ENCODE assay signal across 1 cellular context in the genomic region with DNA sequence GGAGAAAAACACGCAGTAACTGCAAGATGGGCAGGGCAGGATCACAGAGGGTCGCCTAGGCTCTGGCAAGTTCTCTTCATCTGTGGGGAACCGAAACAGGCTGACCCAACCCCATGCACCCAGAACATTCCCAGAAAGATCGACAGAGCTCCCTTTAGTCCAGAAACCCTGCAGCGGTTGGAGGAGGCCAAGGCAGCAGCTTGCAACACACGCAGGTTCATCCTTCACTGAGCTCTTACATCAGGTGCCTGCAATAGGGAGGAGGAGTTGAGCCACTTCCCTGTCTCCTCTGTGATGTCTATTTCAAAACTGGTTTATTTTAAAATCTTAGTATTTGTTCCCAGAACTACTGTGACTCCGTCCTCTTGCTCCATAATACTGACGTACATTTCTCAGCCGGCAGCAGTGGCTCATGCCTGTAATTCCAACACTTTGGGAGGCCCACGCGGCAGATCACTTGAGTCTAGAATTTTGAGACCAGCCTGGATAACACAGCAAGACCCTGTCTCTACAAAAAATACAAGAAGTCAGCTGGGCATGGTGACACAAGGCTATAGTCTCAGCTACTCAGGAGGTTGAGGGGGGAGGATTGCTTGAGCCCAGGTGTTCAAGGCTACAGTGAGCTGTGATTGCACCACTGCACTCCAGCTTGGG.
A peak's percentile ranks its signal among the peaks of the same experiment; 100 is the strongest.
TF ChIP-seq lines count a peak whose summit lies in the region.

No MANE protein-coding gene starts in this region.

TF ChIP-seq in HepG2, 621 proteins besides CTCF, POLR2A, EP300 and RAD21 (continued from another document and continues in another):
- TF ChIP-seq, protein P1, sequence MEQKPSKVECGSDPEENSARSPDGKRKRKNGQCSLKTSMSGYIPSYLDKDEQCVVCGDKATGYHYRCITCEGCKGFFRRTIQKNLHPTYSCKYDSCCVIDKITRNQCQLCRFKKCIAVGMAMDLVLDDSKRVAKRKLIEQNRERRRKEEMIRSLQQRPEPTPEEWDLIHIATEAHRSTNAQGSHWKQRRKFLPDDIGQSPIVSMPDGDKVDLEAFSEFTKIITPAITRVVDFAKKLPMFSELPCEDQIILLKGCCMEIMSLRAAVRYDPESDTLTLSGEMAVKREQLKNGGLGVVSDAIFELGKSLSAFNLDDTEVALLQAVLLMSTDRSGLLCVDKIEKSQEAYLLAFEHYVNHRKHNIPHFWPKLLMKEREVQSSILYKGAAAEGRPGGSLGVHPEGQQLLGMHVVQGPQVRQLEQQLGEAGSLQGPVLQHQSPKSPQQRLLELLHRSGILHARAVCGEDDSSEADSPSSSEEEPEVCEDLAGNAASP (CRISPR knock-in tag; IDR thresholded peaks at IDR 0.05; ENCODE audit: borderline replicate concordance), result no peak
- TF ChIP-seq, protein P2, sequence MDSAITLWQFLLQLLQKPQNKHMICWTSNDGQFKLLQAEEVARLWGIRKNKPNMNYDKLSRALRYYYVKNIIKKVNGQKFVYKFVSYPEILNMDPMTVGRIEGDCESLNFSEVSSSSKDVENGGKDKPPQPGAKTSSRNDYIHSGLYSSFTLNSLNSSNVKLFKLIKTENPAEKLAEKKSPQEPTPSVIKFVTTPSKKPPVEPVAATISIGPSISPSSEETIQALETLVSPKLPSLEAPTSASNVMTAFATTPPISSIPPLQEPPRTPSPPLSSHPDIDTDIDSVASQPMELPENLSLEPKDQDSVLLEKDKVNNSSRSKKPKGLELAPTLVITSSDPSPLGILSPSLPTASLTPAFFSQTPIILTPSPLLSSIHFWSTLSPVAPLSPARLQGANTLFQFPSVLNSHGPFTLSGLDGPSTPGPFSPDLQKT (CRISPR knock-in tag; IDR thresholded peaks at IDR 0.05; ENCODE audit: borderline replicate concordance), result no peak
- TF ChIP-seq ZNF589 (CRISPR knock-in tag; conservative IDR thresholded peaks at IDR 0.05) (no peak), ZNF776 (CRISPR knock-in tag; IDR thresholded peaks at IDR 0.05) (no peak), ZNF282 (IDR thresholded peaks at IDR 0.05; ENCODE audit: partially characterized antibody) (no peak), MZF1 (CRISPR knock-in tag; IDR thresholded peaks at IDR 0.05; ENCODE audit: borderline replicate concordance) (no peak), SMARCC2 (IDR thresholded peaks at IDR 0.05) (no peak), ZNF33A (CRISPR knock-in tag; IDR thresholded peaks at IDR 0.05; ENCODE audit: borderline replicate concordance) (no peak), MXI1 (IDR thresholded peaks at IDR 0.05; ENCODE audit: borderline replicate concordance, low read depth, low read length) (no peak), NKX3-1 (CRISPR knock-in tag; IDR thresholded peaks at IDR 0.05) (no peak), POLR2AphosphoS5 (IDR thresholded peaks at IDR 0.05; ENCODE audit: low read depth, low read length) (no peak), ZNF367 (CRISPR knock-in tag; IDR thresholded peaks at IDR 0.05; ENCODE audit: borderline replicate concordance) (no peak), NCOR1 (IDR thresholded peaks at IDR 0.05; ENCODE audit: borderline replicate concordance, low read length) (peak; percentile 43; the same call in 1 of the 2 replicates), ZBTB1 (CRISPR knock-in tag; IDR thresholded peaks at IDR 0.05; ENCODE audit: borderline replicate concordance) (no peak), GLI4 (CRISPR knock-in tag; IDR thresholded peaks at IDR 0.05; ENCODE audit: borderline replicate concordance) (no peak), KDM3A (CRISPR knock-in tag; IDR thresholded peaks at IDR 0.05; ENCODE audit: low read depth) (no peak), EHMT2 (IDR thresholded peaks at IDR 0.05; ENCODE audit: borderline replicate concordance, low read depth, low read length) (no peak), POLR2G (IDR thresholded peaks at IDR 0.05; ENCODE audit: low read depth, low read length) (no peak), FIP1L1 (IDR thresholded peaks at IDR 0.05; ENCODE audit: borderline replicate concordance, insufficient read depth, low read depth, low read length) (no peak), ZNF562 (CRISPR knock-in tag; IDR thresholded peaks at IDR 0.05; ENCODE audit: borderline replicate concordance) (no peak), ZNF652 (CRISPR knock-in tag; IDR thresholded peaks at IDR 0.05; ENCODE audit: borderline replicate concordance, low read depth) (no peak), SOX6 (IDR thresholded peaks at IDR 0.05) (no peak), SOX6 (CRISPR knock-in tag; IDR thresholded peaks at IDR 0.05) (peak; percentile 18; the same call in 1 of the 2 replicates), BRCA1 (CRISPR knock-in tag; IDR thresholded peaks at IDR 0.05) (no peak), ZNF496 (CRISPR knock-in tag; IDR thresholded peaks at IDR 0.05; ENCODE audit: insufficient replicate concordance) (no peak), POLR2AphosphoS2 (IDR thresholded peaks at IDR 0.05; ENCODE audit: low read depth, low read length) (no peak), MEIS1 (CRISPR knock-in tag; IDR thresholded peaks at IDR 0.05; ENCODE audit: borderline replicate concordance) (no peak), ZSCAN25 (CRISPR knock-in tag; IDR thresholded peaks at IDR 0.05) (no peak)
- TF ChIP-seq, protein P3, sequence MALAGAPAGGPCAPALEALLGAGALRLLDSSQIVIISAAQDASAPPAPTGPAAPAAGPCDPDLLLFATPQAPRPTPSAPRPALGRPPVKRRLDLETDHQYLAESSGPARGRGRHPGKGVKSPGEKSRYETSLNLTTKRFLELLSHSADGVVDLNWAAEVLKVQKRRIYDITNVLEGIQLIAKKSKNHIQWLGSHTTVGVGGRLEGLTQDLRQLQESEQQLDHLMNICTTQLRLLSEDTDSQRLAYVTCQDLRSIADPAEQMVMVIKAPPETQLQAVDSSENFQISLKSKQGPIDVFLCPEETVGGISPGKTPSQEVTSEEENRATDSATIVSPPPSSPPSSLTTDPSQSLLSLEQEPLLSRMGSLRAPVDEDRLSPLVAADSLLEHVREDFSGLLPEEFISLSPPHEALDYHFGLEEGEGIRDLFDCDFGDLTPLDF (CRISPR knock-in tag; IDR thresholded peaks at IDR 0.05), result no peak
- TF ChIP-seq, protein P4, sequence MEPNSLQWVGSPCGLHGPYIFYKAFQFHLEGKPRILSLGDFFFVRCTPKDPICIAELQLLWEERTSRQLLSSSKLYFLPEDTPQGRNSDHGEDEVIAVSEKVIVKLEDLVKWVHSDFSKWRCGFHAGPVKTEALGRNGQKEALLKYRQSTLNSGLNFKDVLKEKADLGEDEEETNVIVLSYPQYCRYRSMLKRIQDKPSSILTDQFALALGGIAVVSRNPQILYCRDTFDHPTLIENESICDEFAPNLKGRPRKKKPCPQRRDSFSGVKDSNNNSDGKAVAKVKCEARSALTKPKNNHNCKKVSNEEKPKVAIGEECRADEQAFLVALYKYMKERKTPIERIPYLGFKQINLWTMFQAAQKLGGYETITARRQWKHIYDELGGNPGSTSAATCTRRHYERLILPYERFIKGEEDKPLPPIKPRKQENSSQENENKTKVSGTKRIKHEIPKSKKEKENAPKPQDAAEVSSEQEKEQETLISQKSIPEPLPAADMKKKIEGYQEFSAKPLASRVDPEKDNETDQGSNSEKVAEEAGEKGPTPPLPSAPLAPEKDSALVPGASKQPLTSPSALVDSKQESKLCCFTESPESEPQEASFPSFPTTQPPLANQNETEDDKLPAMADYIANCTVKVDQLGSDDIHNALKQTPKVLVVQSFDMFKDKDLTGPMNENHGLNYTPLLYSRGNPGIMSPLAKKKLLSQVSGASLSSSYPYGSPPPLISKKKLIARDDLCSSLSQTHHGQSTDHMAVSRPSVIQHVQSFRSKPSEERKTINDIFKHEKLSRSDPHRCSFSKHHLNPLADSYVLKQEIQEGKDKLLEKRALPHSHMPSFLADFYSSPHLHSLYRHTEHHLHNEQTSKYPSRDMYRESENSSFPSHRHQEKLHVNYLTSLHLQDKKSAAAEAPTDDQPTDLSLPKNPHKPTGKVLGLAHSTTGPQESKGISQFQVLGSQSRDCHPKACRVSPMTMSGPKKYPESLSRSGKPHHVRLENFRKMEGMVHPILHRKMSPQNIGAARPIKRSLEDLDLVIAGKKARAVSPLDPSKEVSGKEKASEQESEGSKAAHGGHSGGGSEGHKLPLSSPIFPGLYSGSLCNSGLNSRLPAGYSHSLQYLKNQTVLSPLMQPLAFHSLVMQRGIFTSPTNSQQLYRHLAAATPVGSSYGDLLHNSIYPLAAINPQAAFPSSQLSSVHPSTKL (CRISPR knock-in tag; IDR thresholded peaks at IDR 0.05), result peak; percentile 27
- TF ChIP-seq, protein P5, sequence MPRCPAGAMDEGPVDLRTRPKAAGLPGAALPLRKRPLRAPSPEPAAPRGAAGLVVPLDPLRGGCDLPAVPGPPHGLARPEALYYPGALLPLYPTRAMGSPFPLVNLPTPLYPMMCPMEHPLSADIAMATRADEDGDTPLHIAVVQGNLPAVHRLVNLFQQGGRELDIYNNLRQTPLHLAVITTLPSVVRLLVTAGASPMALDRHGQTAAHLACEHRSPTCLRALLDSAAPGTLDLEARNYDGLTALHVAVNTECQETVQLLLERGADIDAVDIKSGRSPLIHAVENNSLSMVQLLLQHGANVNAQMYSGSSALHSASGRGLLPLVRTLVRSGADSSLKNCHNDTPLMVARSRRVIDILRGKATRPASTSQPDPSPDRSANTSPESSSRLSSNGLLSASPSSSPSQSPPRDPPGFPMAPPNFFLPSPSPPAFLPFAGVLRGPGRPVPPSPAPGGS (CRISPR knock-in tag; IDR thresholded peaks at IDR 0.05), result no peak
- TF ChIP-seq, protein P6, sequence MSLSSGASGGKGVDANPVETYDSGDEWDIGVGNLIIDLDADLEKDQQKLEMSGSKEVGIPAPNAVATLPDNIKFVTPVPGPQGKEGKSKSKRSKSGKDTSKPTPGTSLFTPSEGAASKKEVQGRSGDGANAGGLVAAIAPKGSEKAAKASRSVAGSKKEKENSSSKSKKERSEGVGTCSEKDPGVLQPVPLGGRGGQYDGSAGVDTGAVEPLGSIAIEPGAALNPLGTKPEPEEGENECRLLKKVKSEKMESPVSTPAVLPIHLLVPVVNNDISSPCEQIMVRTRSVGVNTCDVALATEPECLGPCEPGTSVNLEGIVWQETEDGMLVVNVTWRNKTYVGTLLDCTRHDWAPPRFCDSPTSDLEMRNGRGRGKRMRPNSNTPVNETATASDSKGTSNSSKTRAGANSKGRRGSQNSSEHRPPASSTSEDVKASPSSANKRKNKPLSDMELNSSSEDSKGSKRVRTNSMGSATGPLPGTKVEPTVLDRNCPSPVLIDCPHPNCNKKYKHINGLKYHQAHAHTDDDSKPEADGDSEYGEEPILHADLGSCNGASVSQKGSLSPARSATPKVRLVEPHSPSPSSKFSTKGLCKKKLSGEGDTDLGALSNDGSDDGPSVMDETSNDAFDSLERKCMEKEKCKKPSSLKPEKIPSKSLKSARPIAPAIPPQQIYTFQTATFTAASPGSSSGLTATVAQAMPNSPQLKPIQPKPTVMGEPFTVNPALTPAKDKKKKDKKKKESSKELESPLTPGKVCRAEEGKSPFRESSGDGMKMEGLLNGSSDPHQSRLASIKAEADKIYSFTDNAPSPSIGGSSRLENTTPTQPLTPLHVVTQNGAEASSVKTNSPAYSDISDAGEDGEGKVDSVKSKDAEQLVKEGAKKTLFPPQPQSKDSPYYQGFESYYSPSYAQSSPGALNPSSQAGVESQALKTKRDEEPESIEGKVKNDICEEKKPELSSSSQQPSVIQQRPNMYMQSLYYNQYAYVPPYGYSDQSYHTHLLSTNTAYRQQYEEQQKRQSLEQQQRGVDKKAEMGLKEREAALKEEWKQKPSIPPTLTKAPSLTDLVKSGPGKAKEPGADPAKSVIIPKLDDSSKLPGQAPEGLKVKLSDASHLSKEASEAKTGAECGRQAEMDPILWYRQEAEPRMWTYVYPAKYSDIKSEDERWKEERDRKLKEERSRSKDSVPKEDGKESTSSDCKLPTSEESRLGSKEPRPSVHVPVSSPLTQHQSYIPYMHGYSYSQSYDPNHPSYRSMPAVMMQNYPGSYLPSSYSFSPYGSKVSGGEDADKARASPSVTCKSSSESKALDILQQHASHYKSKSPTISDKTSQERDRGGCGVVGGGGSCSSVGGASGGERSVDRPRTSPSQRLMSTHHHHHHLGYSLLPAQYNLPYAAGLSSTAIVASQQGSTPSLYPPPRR (CRISPR knock-in tag; IDR thresholded peaks at IDR 0.05; ENCODE audit: borderline replicate concordance), result no peak
- TF ChIP-seq, protein P7, sequence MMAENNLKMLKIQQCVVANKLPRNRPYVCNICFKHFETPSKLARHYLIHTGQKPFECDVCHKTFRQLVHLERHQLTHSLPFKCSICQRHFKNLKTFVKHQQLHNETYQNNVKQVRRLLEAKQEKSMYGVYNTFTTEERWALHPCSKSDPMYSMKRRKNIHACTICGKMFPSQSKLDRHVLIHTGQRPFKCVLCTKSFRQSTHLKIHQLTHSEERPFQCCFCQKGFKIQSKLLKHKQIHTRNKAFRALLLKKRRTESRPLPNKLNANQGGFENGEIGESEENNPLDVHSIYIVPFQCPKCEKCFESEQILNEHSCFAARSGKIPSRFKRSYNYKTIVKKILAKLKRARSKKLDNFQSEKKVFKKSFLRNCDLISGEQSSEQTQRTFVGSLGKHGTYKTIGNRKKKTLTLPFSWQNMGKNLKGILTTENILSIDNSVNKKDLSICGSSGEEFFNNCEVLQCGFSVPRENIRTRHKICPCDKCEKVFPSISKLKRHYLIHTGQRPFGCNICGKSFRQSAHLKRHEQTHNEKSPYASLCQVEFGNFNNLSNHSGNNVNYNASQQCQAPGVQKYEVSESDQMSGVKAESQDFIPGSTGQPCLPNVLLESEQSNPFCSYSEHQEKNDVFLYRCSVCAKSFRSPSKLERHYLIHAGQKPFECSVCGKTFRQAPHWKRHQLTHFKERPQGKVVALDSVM (CRISPR knock-in tag; IDR thresholded peaks at IDR 0.05), result peak; percentile 74; the same call in 1 of the 2 replicates
- TF ChIP-seq, protein P8, sequence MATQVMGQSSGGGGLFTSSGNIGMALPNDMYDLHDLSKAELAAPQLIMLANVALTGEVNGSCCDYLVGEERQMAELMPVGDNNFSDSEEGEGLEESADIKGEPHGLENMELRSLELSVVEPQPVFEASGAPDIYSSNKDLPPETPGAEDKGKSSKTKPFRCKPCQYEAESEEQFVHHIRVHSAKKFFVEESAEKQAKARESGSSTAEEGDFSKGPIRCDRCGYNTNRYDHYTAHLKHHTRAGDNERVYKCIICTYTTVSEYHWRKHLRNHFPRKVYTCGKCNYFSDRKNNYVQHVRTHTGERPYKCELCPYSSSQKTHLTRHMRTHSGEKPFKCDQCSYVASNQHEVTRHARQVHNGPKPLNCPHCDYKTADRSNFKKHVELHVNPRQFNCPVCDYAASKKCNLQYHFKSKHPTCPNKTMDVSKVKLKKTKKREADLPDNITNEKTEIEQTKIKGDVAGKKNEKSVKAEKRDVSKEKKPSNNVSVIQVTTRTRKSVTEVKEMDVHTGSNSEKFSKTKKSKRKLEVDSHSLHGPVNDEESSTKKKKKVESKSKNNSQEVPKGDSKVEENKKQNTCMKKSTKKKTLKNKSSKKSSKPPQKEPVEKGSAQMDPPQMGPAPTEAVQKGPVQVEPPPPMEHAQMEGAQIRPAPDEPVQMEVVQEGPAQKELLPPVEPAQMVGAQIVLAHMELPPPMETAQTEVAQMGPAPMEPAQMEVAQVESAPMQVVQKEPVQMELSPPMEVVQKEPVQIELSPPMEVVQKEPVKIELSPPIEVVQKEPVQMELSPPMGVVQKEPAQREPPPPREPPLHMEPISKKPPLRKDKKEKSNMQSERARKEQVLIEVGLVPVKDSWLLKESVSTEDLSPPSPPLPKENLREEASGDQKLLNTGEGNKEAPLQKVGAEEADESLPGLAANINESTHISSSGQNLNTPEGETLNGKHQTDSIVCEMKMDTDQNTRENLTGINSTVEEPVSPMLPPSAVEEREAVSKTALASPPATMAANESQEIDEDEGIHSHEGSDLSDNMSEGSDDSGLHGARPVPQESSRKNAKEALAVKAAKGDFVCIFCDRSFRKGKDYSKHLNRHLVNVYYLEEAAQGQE (IDR thresholded peaks at IDR 0.05; ENCODE audit: borderline replicate concordance in 1 of 2, low read depth in 1 of 2, low read length in 2 of 2), result no peak
- TF ChIP-seq, protein P9, sequence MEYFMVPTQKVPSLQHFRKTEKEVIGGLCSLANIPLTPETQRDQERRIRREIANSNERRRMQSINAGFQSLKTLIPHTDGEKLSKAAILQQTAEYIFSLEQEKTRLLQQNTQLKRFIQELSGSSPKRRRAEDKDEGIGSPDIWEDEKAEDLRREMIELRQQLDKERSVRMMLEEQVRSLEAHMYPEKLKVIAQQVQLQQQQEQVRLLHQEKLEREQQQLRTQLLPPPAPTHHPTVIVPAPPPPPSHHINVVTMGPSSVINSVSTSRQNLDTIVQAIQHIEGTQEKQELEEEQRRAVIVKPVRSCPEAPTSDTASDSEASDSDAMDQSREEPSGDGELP (IDR thresholded peaks at IDR 0.05; ENCODE audit: borderline replicate concordance, low read depth), result peak; percentile 60; the same call in 1 of the 2 replicates
